11 cellular contexts compared by ENCODE assay signal in the genomic region with DNA sequence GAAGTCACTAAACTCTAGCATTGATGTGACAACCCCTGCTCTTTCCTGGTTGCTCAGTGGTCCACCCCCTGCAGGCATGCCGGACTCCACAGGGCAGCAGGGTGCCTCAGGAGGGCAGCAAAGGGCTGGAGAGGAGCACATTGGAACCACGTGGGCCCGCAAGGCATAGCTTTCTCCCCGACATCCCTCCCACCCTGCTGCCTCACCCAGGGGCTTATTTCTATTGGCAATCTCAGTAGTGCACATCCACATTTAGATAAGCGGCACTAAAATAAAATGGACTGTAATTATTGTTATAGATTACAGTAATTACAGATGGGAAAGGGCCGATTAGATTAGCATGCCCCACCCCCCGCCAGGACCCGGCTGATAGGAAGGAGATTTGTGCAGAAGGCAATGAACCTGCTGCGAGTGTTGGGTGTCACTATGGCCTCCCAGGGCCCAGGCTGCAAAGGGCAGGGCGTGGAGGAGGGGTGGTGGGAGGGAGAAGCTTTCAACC.
DNase-seq lines count a peak whose midpoint lies in the region; ATAC-seq, FAIRE-seq and TF ChIP-seq lines count a peak whose summit lies in the region.
"Had no signal": no experiment of that assay in that cellular context is flagged by ENCODE, and none has a peak within 500 bp of the region (broad histone marks: within the 10 kb centered on the region; RNA-seq: fewer than 3 reads in every experiment).

No MANE protein-coding gene starts in this region.

- H3K4me3 ChIP-seq in NB4 (ENCODE audit: low read depth, low read length) (no peak overlapping the region), bronchial epithelial cell (ENCODE audit: low read depth, low read length) (no peak overlapping the region)

- no peak overlapping the region for H3K27ac Mint-ChIP-seq in nephron progenitor cell
- H3K27ac Mint-ChIP-seq: dendritic cell treated with granulocyte-macrophage colony-stimulating factor and Interleukin-4, amounts not matched to agents 40 ng/mL and 50 ng/mL, for 4 days had no signal

- FAIRE-seq in bronchial epithelial cell (lab: Jason Lieb, UNC) = no peak

- TF ChIP-seq CTCF in NB4 (IDR thresholded peaks at IDR 0.05; ENCODE audit: low read depth, low read length) (peak; percentile 35), bronchial epithelial cell (IDR thresholded peaks at IDR 0.05; ENCODE audit: insufficient read depth, low read length, severe bottlenecking) (peak; percentile 48), nephron progenitor cell (IDR thresholded peaks at IDR 0.05) (no peak)

- DNase-seq in NCI-H526 (lab: John Stamatoyannopoulos, UW) (peak; percentile 5 to 66), NCI-H526 treated with DMSO at 0.1 percent for 48 hours (lab: John Stamatoyannopoulos, UW) (no peak), NB4 (ENCODE audit: low read depth) (peak; percentile 38), bronchial epithelial cell (ENCODE audit: low read depth) (peak; percentile 5), nephron progenitor cell (peak; percentile 42)
- no peak for DNase-seq in activated CD8-positive, alpha-beta memory T cell treated with anti-CD3 and anti-CD28 coated beads, Interleukin-2, amount 50 U/mL, for 48 hours
- DNase-seq: activated naive CD4-positive, alpha-beta T cell; T-helper 2 cell had no signal

- no peak overlapping the region for H3K4me3 Mint-ChIP-seq in nephron progenitor cell
- H3K4me3 Mint-ChIP-seq: dendritic cell treated with granulocyte-macrophage colony-stimulating factor and Interleukin-4, amounts not matched to agents 40 ng/mL and 50 ng/mL, for 4 days had no signal

- no peak for TF ChIP-seq POLR2A in NB4 (IDR thresholded peaks at IDR 0.05; ENCODE audit: extremely low read depth, insufficient read length)

- peaks cover 11% of the 10 kb centered on the region for H3K27me3 Mint-ChIP-seq in nephron progenitor cell (ENCODE audit: low read depth, poor library complexity)
- H3K27me3 Mint-ChIP-seq: dendritic cell treated with granulocyte-macrophage colony-stimulating factor and Interleukin-4, amounts not matched to agents 40 ng/mL and 50 ng/mL, for 4 days had no signal

- H3K4me1 Mint-ChIP-seq in nephron progenitor cell = peaks cover 69% of the 10 kb centered on the region

- no peak for ATAC-seq in HG03460 (IDR thresholded peaks at IDR 0.05; ENCODE audit: unreplicated experiment)
- ATAC-seq in HG02623 (IDR thresholded peaks at IDR 0.05; ENCODE audit: unreplicated experiment) = no peak

- H3K27me3 ChIP-seq in bronchial epithelial cell (ENCODE audit: control insufficient read depth, insufficient read depth, low read length) = no peaks in the 10 kb centered on the region

- no peaks in the 10 kb centered on the region for H3K36me3 ChIP-seq in bronchial epithelial cell (ENCODE audit: control insufficient read depth, insufficient read depth, low read length)

- H3K36me3 Mint-ChIP-seq in nephron progenitor cell (ENCODE audit: low read depth) = no peaks in the 10 kb centered on the region

- H3K9me3 Mint-ChIP-seq in nephron progenitor cell = no peaks in the 10 kb centered on the region
- H3K9me3 Mint-ChIP-seq: dendritic cell treated with granulocyte-macrophage colony-stimulating factor and Interleukin-4, amounts not matched to agents 40 ng/mL and 50 ng/mL, for 4 days had no signal

Comparison
In these comparisons a context has a peak if more than half of its experiments do, and no peak if none do; other contexts are left out.
1. DNase-seq: peak in NCI-H526 (2 of 2), NB4 (single experiment), bronchial epithelial cell (single experiment) and nephron progenitor cell (single experiment); none in NCI-H526 treated with DMSO at 0.1 percent for 48 hours (single experiment) and activated CD8-positive, alpha-beta memory T cell treated with anti-CD3 and anti-CD28 coated beads, Interleukin-2, amount 50 U/mL, for 48 hours (single experiment).